Comparison of ENCODE assay signal across 8 cellular contexts in genomic region chr15:31437686-31438085, GRCh38.
DNase-seq lines count a peak whose midpoint lies in the region; ATAC-seq and TF ChIP-seq lines count a peak whose summit lies in the region.

No MANE protein-coding gene starts in this region.

- no peaks in the 10 kb centered on the region for H3K27me3 ChIP-seq in effector memory CD4-positive, alpha-beta T cell (replicated peaks; ENCODE audit: control insufficient read depth, insufficient read depth, low read length, poor library complexity, severe bottlenecking)

- peak overlapping the region; percentile 91 for H3K27ac ChIP-seq in effector memory CD4-positive, alpha-beta T cell (ENCODE audit: insufficient read depth, low read length, poor library complexity, severe bottlenecking)
- no peak overlapping the region for H3K27ac ChIP-seq in coronary artery

- H3K36me3 Mint-ChIP-seq in stimulated activated naive CD8-positive, alpha-beta T cell treated with anti-CD3 and anti-CD28 coated beads, Interleukin-15, Interleukin-2, amounts not matched to agents 100 ng/mL and 50 ng/mL, for 24 hours (ENCODE audit: low read depth), result no peaks in the 10 kb centered on the region

- no peaks in the 10 kb centered on the region for H3K9me3 ChIP-seq in effector memory CD4-positive, alpha-beta T cell (ENCODE audit: control insufficient read depth, low read length)

- H3K4me3 ChIP-seq in effector memory CD4-positive, alpha-beta T cell (ENCODE audit: insufficient read depth, low read depth, low read length, poor library complexity, severe bottlenecking), result no peak overlapping the region
- H3K4me3 ChIP-seq in coronary artery, result no peak overlapping the region

- H3K36me3 ChIP-seq in effector memory CD4-positive, alpha-beta T cell (ENCODE audit: control insufficient read depth, insufficient read depth, low read length), result no peaks in the 10 kb centered on the region

- H3K4me1 ChIP-seq in effector memory CD4-positive, alpha-beta T cell (ENCODE audit: control insufficient read depth, insufficient read depth, low read length, poor library complexity, severe bottlenecking), result peaks cover 69% of the 10 kb centered on the region

- ATAC-seq in HG02571 (IDR thresholded peaks at IDR 0.05; ENCODE audit: unreplicated experiment), result no peak

- H3K27me3 Mint-ChIP-seq in stimulated activated naive CD8-positive, alpha-beta T cell treated with anti-CD3 and anti-CD28 coated beads, Interleukin-15, Interleukin-2, amounts not matched to agents 100 ng/mL and 50 ng/mL, for 24 hours, result no peaks in the 10 kb centered on the region

- H3K4me1 Mint-ChIP-seq in stimulated activated naive CD8-positive, alpha-beta T cell treated with anti-CD3 and anti-CD28 coated beads, Interleukin-15, Interleukin-2, amounts not matched to agents 100 ng/mL and 50 ng/mL, for 24 hours (ENCODE audit: low read depth), result peaks cover 87% of the 10 kb centered on the region

- H3K27ac Mint-ChIP-seq in stimulated activated naive CD8-positive, alpha-beta T cell treated with anti-CD3 and anti-CD28 coated beads, Interleukin-15, Interleukin-2, amounts not matched to agents 100 ng/mL and 50 ng/mL, for 24 hours, result peak overlapping the region; percentile 95

- peak; percentile 43 to 57 for DNase-seq in activated CD4-positive, alpha-beta T cell treated with anti-CD3 and anti-CD28 coated beads for 24 hours (ENCODE audit: low read depth in 2 of 2)
- no peak for DNase-seq in activated CD4-positive, alpha-beta T cell treated with anti-CD3 and anti-CD28 coated beads, Interleukin-2, amount 50 U/mL, for 1 hour
- DNase-seq in T-helper 22 cell (ENCODE audit: low read depth), result peak; percentile 19
- DNase-seq in effector memory CD4-positive, alpha-beta T cell, result peak in 2 of 3 donors; percentile 17 to 25
- no peak for DNase-seq in dedifferentiated amniotic fluid mesenchymal stem cell (ENCODE audit: extremely low spot score)
- no peak for DNase-seq in coronary artery (ENCODE audit: low spot score)

- no peak for TF ChIP-seq CTCF in coronary artery (IDR thresholded peaks at IDR 0.05)

- H3K4me3 Mint-ChIP-seq in stimulated activated naive CD8-positive, alpha-beta T cell treated with anti-CD3 and anti-CD28 coated beads, Interleukin-15, Interleukin-2, amounts not matched to agents 100 ng/mL and 50 ng/mL, for 24 hours, result peak overlapping the region; percentile 63

- H3K9me3 Mint-ChIP-seq in stimulated activated naive CD8-positive, alpha-beta T cell treated with anti-CD3 and anti-CD28 coated beads, Interleukin-15, Interleukin-2, amounts not matched to agents 100 ng/mL and 50 ng/mL, for 24 hours, result no peaks in the 10 kb centered on the region

Comparison
In these comparisons a context has a peak if more than half of its experiments do, and no peak if none do; other contexts are left out.
1. DNase-seq: peak in activated CD4-positive, alpha-beta T cell treated with anti-CD3 and anti-CD28 coated beads for 24 hours (2 of 2), T-helper 22 cell (single experiment) and effector memory CD4-positive, alpha-beta T cell (2 of 3); none in activated CD4-positive, alpha-beta T cell treated with anti-CD3 and anti-CD28 coated beads, Interleukin-2, amount 50 U/mL, for 1 hour (single experiment), dedifferentiated amniotic fluid mesenchymal stem cell (single experiment) and coronary artery (single experiment).